Comparison of ENCODE assay signal across 25 cellular contexts in the genomic region with DNA sequence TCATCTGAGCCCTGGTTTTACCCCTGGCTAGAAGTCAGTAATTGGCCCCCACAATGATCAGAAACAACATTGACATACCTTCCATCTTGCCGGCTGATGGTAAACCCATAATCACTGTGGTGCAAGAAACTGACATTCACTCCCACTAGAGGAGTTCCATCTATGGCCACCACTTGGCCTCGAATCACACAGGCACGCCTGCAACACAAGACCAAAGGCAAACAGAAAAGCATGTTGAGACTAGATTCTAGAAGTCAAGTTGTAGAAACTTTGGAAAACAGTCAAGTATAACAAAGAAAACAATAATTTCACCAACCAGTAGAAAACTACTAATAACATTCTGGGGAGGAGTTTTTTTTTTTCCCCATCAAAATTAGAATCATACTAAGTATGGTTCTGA.
"Had no signal": no experiment of that assay in that cellular context is flagged by ENCODE, and none has a peak within 500 bp of the region (broad histone marks: within the 10 kb centered on the region; RNA-seq: fewer than 3 reads in every experiment).

No MANE protein-coding gene starts in this region.

- DNase-seq: hippocampal formation; left ventricle myocardium inferior; midbrain; mucosa of descending colon; naive thymus-derived CD4-positive, alpha-beta T cell; ovary; retina; right cardiac atrium; stimulated activated CD4-positive, alpha-beta T cell treated with anti-CD3 and anti-CD28 coated beads, Interleukin-12 subunit alpha, Interleukin-12 subunit beta, amount 100 ng/mL, for 4 hours; stimulated activated CD4-positive, alpha-beta T cell treated with anti-CD3 and anti-CD28 coated beads, Interleukin-15, amount 100 ng/mL, for 24 hours; stimulated activated CD4-positive, alpha-beta T cell treated with anti-CD3 and anti-CD28 coated beads, Interleukin-2, amount 100 ng/mL, for 24 hours; stimulated activated CD4-positive, alpha-beta T cell treated with anti-CD3 and anti-CD28 coated beads, Interleukin-4, amount 100 ng/mL, for 1 hour; stimulated activated naive B cell treated with anti-CD40 and anti-IgM and Interleukin-4, amounts not matched to agents 10 μg/mL and 1 μg/mL and 100 μg/mL, for 72 hours; tibial artery; trophoblast cell; upper lobe of right lung had no signal

- H3K27me3 ChIP-seq: ovary, suprapubic skin, tibial artery, upper lobe of right lung had no signal

- H3K36me3 ChIP-seq: left ventricle myocardium inferior, ovary, suprapubic skin, thoracic aorta, tibial artery, upper lobe of right lung had no signal

- H3K4me1 Mint-ChIP-seq: memory B cell; naive thymus-derived CD4-positive, alpha-beta T cell; stimulated activated naive B cell treated with anti-CD40 and anti-IgM and Interleukin-4, amounts not matched to agents 10 μg/mL and 1 μg/mL and 100 μg/mL, for 72 hours had no signal

- H3K9me3 ChIP-seq: left ventricle myocardium inferior, mucosa of descending colon, ovary, suprapubic skin, thoracic aorta, tibial artery, upper lobe of right lung had no signal

- H3K4me1 ChIP-seq: left ventricle myocardium inferior, tibial artery, upper lobe of right lung had no signal

- H3K27ac ChIP-seq: left ventricle myocardium inferior, ovary, skin epidermis, suprapubic skin, thoracic aorta, tibial artery, upper lobe of right lung had no signal

- H3K4me3 Mint-ChIP-seq: memory B cell; naive thymus-derived CD4-positive, alpha-beta T cell; natural killer cell treated with Interleukin-12 subunit alpha and Interleukin-12 subunit beta and Interleukin-15 and Interleukin-18, amount 100 ng/mL, for 72 hours; stimulated activated naive B cell treated with anti-CD40 and anti-IgM and Interleukin-4, amounts not matched to agents 10 μg/mL and 1 μg/mL and 100 μg/mL, for 72 hours; stimulated activated naive CD8-positive, alpha-beta T cell treated with anti-CD3 and anti-CD28 coated beads, Interleukin-15, Interleukin-2, amounts not matched to agents 100 ng/mL and 50 ng/mL, for 24 hours had no signal

- H3K27me3 Mint-ChIP-seq: memory B cell; naive thymus-derived CD4-positive, alpha-beta T cell; stimulated activated naive B cell treated with anti-CD40 and anti-IgM and Interleukin-4, amounts not matched to agents 10 μg/mL and 1 μg/mL and 100 μg/mL, for 72 hours; stimulated activated naive CD8-positive, alpha-beta T cell treated with anti-CD3 and anti-CD28 coated beads, Interleukin-15, Interleukin-2, amounts not matched to agents 100 ng/mL and 50 ng/mL, for 24 hours had no signal

- H3K9me3 Mint-ChIP-seq: memory B cell; naive thymus-derived CD4-positive, alpha-beta T cell; natural killer cell treated with Interleukin-12 subunit alpha and Interleukin-12 subunit beta and Interleukin-15 and Interleukin-18, amount 100 ng/mL, for 72 hours; stimulated activated naive B cell treated with anti-CD40 and anti-IgM and Interleukin-4, amounts not matched to agents 10 μg/mL and 1 μg/mL and 100 μg/mL, for 72 hours; stimulated activated naive CD8-positive, alpha-beta T cell treated with anti-CD3 and anti-CD28 coated beads, Interleukin-15, Interleukin-2, amounts not matched to agents 100 ng/mL and 50 ng/mL, for 24 hours had no signal

- H3K27ac Mint-ChIP-seq: memory B cell; naive thymus-derived CD4-positive, alpha-beta T cell; natural killer cell treated with Interleukin-12 subunit alpha and Interleukin-12 subunit beta and Interleukin-15 and Interleukin-18, amount 100 ng/mL, for 72 hours; progenitor cell of endocrine pancreas; stimulated activated naive B cell treated with anti-CD40 and anti-IgM and Interleukin-4, amounts not matched to agents 10 μg/mL and 1 μg/mL and 100 μg/mL, for 72 hours; stimulated activated naive CD8-positive, alpha-beta T cell treated with anti-CD3 and anti-CD28 coated beads, Interleukin-15, Interleukin-2, amounts not matched to agents 100 ng/mL and 50 ng/mL, for 24 hours had no signal

- H3K4me3 ChIP-seq: left ventricle myocardium inferior, lung, mucosa of descending colon, ovary, skin epidermis, suprapubic skin, thoracic aorta, tibial artery, upper lobe of right lung had no signal

- FAIRE-seq: urothelium cell line had no signal

- H3K36me3 Mint-ChIP-seq: memory B cell; natural killer cell treated with Interleukin-12 subunit alpha and Interleukin-12 subunit beta and Interleukin-15 and Interleukin-18, amount 100 ng/mL, for 72 hours; stimulated activated naive B cell treated with anti-CD40 and anti-IgM and Interleukin-4, amounts not matched to agents 10 μg/mL and 1 μg/mL and 100 μg/mL, for 72 hours had no signal
